Comparison of ENCODE assay signal across 9 cellular contexts in the genomic region with DNA sequence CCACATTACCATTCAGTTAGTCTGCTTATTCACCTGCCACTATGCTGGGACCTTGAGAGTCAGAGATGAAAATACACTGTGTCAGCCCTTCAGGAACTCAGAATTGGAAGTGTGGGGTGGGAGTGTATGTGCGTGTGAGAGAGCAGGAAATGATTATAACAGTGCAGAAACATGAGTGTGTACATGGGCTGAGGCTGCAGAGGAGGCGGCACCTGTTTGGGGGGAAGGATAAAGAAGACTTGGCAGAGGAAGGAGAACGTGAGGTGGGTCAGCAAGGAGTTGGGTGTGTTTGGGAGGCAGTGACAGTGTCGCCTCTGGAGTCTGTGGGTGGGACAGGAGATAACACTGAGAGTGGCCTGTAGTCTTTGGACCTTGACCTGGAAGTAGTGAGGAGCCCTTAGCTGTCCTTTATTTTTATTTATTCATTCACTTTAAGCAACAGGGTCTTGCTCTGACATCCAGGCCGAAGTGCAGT. TPM values are rescaled to one million over a fixed set of nuclear protein-coding genes. Genes with fewer than 3 reads are reported as not detected.
DNase-seq lines count a peak whose midpoint lies in the region; ATAC-seq and TF ChIP-seq lines count a peak whose summit lies in the region.
"Had no signal": no experiment of that assay in that cellular context is flagged by ENCODE, and none has a peak within 500 bp of the region (broad histone marks: within the 10 kb centered on the region; RNA-seq: fewer than 3 reads in every experiment).

No MANE protein-coding gene starts in this region.

- H3K4me3 Mint-ChIP-seq in type B pancreatic cell = peak overlapping the region; percentile 92

- H3K4me1 Mint-ChIP-seq in type B pancreatic cell (ENCODE audit: unreplicated experiment) = peaks cover 59% of the 10 kb centered on the region

- H3K36me3 Mint-ChIP-seq in type B pancreatic cell = peaks cover 21% of the 10 kb centered on the region

- H3K27me3 Mint-ChIP-seq in type B pancreatic cell = no peaks in the 10 kb centered on the region

- intact Hi-C loops in left colon (cut with DNase I, micrococcal nuclease) = no loop called here

- DNase-seq in stimulated activated CD4-positive, alpha-beta T cell treated with anti-CD3 and anti-CD28 coated beads, Interleukin-4, amount 100 ng/mL, for 24 hours = peak; percentile 15
- DNase-seq in stimulated activated CD4-positive, alpha-beta T cell treated with anti-CD3 and anti-CD28 coated beads, Interleukin-2, amount 100 ng/mL, for 48 hours = no peak
- peak; percentile 31 to 32 for DNase-seq in activated T-cell treated with anti-CD3 and anti-CD28 coated beads, Interleukin-2, amount 50 U/mL, for 48 hours
- DNase-seq in left colon = peak; percentile 48 to 73
- DNase-seq in type B pancreatic cell (ENCODE audit: extremely low spot score, unreplicated experiment) = no peak
- no peak for DNase-seq in HuH-7 (ENCODE audit: low spot score)
- DNase-seq in midbrain (lab: John Stamatoyannopoulos, UW) = no peak
- no peak for DNase-seq in effector CD8-positive, alpha-beta T cell (lab: John Stamatoyannopoulos, UW)
- DNase-seq: occipital lobe had no signal

- no peak for TF ChIP-seq CTCF in type B pancreatic cell (conservative IDR thresholded peaks at IDR 0.05)

- H3K9me3 Mint-ChIP-seq in type B pancreatic cell = no peaks in the 10 kb centered on the region

- ATAC-seq in left colon = peak; percentile 55

- H3K27ac Mint-ChIP-seq in type B pancreatic cell = peak overlapping the region; percentile 97

RNA-seq across cellular contexts. Expression of a gene that starts 3.1 kb away (rescaled TPM):
- total RNA-seq in left colon (100 to 1,000 TPM; 166 to 233 TPM), type B pancreatic cell (ENCODE audit: low replicate concordance) (111 and 170 TPM in 2 replicates)

Comparison
In these comparisons a context has a peak if more than half of its experiments do, and no peak if none do; other contexts are left out.
1. DNase-seq: peak in stimulated activated CD4-positive, alpha-beta T cell treated with anti-CD3 and anti-CD28 coated beads, Interleukin-4, amount 100 ng/mL, for 24 hours (single experiment), activated T-cell treated with anti-CD3 and anti-CD28 coated beads, Interleukin-2, amount 50 U/mL, for 48 hours (2 of 2) and left colon (2 of 2); none in stimulated activated CD4-positive, alpha-beta T cell treated with anti-CD3 and anti-CD28 coated beads, Interleukin-2, amount 100 ng/mL, for 48 hours (0 of 2), type B pancreatic cell (single experiment), HuH-7 (single experiment), midbrain (single experiment) and effector CD8-positive, alpha-beta T cell (single experiment).